1 cellular context compared by ENCODE assay signal in the genomic region with DNA sequence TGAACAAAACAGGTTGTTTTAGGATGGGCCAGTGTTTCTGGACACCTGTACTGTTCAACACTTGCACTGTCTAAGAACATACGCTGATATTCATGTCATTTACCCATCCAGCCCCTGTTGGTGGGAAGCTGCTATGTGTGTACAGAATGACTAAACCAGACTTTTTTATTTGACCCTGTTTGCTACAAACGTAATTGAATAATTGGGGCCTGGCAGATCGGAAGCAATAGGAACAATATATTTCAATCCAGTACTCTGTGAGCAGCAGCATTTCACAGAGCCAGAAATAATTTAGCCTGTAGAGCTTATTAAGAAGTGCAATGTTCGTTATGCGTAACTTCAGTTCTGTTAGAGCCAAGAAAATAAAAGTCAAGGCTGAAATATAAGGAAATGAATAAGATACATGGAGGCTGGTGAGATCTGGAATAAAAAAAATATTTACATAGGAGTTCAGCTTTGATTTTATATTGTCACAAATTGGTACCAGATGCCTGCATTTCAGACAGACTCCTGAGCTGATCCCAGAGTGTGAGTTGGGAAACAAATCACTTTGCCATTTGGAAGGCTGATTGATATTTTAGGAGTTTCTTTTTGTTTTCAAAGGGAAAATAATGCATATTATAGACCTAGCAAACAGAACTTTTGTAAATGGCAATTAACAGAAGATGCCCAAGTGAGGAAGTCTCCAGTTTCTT.
TF ChIP-seq lines count a peak whose summit lies in the region.

No MANE protein-coding gene starts in this region.

TF ChIP-seq in GM23338, 12 proteins besides CTCF, POLR2A, EP300 and RAD21 (continued from another document):
- TF ChIP-seq ZNF462 (CRISPR knock-in tag; IDR thresholded peaks at IDR 0.05) (no peak), STAT1 (IDR thresholded peaks at IDR 0.05; ENCODE audit: unreplicated experiment) (no peak), NANOG (IDR thresholded peaks at IDR 0.05; ENCODE audit: borderline replicate concordance) (no peak), EZH2phosphoT487 (IDR thresholded peaks at IDR 0.05; ENCODE audit: unreplicated experiment) (no peak)
- TF ChIP-seq, protein P1, sequence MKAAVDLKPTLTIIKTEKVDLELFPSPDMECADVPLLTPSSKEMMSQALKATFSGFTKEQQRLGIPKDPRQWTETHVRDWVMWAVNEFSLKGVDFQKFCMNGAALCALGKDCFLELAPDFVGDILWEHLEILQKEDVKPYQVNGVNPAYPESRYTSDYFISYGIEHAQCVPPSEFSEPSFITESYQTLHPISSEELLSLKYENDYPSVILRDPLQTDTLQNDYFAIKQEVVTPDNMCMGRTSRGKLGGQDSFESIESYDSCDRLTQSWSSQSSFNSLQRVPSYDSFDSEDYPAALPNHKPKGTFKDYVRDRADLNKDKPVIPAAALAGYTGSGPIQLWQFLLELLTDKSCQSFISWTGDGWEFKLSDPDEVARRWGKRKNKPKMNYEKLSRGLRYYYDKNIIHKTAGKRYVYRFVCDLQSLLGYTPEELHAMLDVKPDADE (IDR thresholded peaks at IDR 0.05), result no peak
